8 cellular contexts compared by ENCODE assay signal in the genomic region with DNA sequence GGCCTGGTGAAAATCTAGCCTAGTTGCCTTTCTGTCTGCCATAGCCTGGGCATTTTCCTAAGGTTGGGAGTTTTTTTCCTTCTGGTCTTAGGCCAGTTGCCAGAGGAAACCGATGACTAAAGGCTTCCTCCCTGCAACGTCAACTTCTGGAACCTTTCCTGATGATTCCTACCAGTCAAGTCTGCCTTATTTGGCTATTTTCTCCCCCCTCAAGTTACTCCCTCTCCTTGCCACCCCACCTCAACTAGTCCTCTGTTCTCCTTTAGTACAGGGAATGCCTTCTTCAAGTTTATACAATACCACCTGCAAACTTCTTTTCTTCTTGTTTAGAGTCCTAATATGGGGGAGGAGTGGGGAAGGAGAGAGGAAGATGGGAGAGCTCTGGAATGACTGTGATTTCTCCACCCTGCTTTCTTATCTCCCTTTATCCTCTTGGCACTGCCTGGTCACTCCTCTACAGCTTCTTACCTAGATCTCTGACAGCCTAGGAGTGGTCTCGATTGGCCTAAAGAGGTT. TPM values are rescaled to one million over a fixed set of nuclear protein-coding genes. Genes with fewer than 3 reads are reported as not detected.
DNase-seq lines count a peak whose midpoint lies in the region; ATAC-seq and TF ChIP-seq lines count a peak whose summit lies in the region.

No MANE protein-coding gene starts in this region.

- CTCF ChIA-PET in mammary epithelial cell (lab: Charles Lee; ENCODE audit: low non-redundant PET): no interaction called here

- TF ChIP-seq POLR2A in vagina (IDR thresholded peaks at IDR 0.05): no peak

- H3K4me1 ChIP-seq in mammary epithelial cell (ENCODE audit: insufficient read depth, low read length) (peaks cover 40% of the 10 kb centered on the region), vagina (peaks cover 71% of the 10 kb centered on the region)

- no peaks in the 10 kb centered on the region for H3K27me3 Mint-ChIP-seq in memory B cell

- H3K36me3 Mint-ChIP-seq in memory B cell: peaks cover 25% of the 10 kb centered on the region

- H3K9me3 ChIP-seq in mammary epithelial cell (replicated peaks; ENCODE audit: insufficient read depth, low read length): no peaks in the 10 kb centered on the region
- H3K9me3 ChIP-seq in vagina: no peaks in the 10 kb centered on the region

- TF ChIP-seq CTCF in mammary epithelial cell (conservative IDR thresholded peaks at IDR 0.05 in 1 of 2, IDR thresholded peaks at IDR 0.05 in 1 of 2; ENCODE audit: extremely low read depth in 1 of 2, insufficient read depth in 1 of 2, low read depth in 1 of 2, low read length in 2 of 2) (no peak), vagina (IDR thresholded peaks at IDR 0.05) (no peak)

- peaks cover 97% of the 10 kb centered on the region for H3K79me2 ChIP-seq in mammary epithelial cell (ENCODE audit: insufficient read depth, low read length)

- DNase-seq in Right ventricle myocardium inferior (ENCODE audit: missing footprints) (no peak), cardiac septum (ENCODE audit: low spot score) (no peak), mammary epithelial cell (peak; percentile 79), memory B cell (ENCODE audit: low spot score in 2 of 2) (no peak), vagina (ENCODE audit: extremely low spot score in 2 of 2) (no peak), AML-193 (lab: John Stamatoyannopoulos, UW) (no peak), COLO829 (ENCODE audit: low spot score) (no peak)

- peak overlapping the region; percentile 61 for H3K4me3 Mint-ChIP-seq in memory B cell

- no peaks in the 10 kb centered on the region for H3K9me3 Mint-ChIP-seq in memory B cell

- H3K4me1 Mint-ChIP-seq in memory B cell: peaks cover 59% of the 10 kb centered on the region

- H3K9ac ChIP-seq in mammary epithelial cell (ENCODE audit: insufficient read depth, low read length): peak overlapping the region; percentile 5

- in situ Hi-C loops in mammary epithelial cell (cut with MboI; ENCODE audit: low sequenced_read_pairs in 2 of 2): no loop called here

- dilution Hi-C loops in mammary epithelial cell (cut with HindIII; ENCODE audit: low sequenced_read_pairs): no loop called here

- WGBS in mammary epithelial cell (ENCODE audit: low coverage, missing lambda C conversion rate): 2% methylated on average over 3 of the region's 3 CpGs

- peak overlapping the region; percentile 46 for H3K4me2 ChIP-seq in mammary epithelial cell (ENCODE audit: insufficient read depth, low read depth, low read length)

- intact Hi-C loops in Right ventricle myocardium inferior (cut with DNase I): no loop called here
- intact Hi-C loops in cardiac septum (cut with DNase I): loop anchor here (1.0 kb wide), 1 partner anchor 77 kb away; no protein-coding TSS in a partner anchor
- intact Hi-C loops in mammary epithelial cell (cut with micrococcal nuclease): loop anchor here (1.0 to 2.0 kb wide), 2 partner anchors 10 to 27 kb away; no protein-coding TSS in a partner anchor
- intact Hi-C loops in vagina (cut with DNase I): no loop called here

- no peak overlapping the region for H2AFZ ChIP-seq in mammary epithelial cell (ENCODE audit: low read depth, low read length)

- no TSS peak for BruUV-seq in mammary epithelial cell (replicated peaks; lab: Mats Ljungman, UMichigan)

- H3K27ac ChIP-seq in mammary epithelial cell (ENCODE audit: insufficient read depth, low read depth, low read length) (peak overlapping the region; percentile 75), vagina (peak overlapping the region; percentile 98)

- H3K36me3 ChIP-seq in mammary epithelial cell (ENCODE audit: insufficient read depth, low read length) (no peaks in the 10 kb centered on the region), vagina (no peaks in the 10 kb centered on the region)

- ATAC-seq in Right ventricle myocardium inferior (peak; percentile 49), memory B cell (ENCODE audit: low read depth) (no peak), GM21390 (IDR thresholded peaks at IDR 0.05; ENCODE audit: unreplicated experiment) (no peak)

- H3K27ac Mint-ChIP-seq in memory B cell: peak overlapping the region; percentile 74

- H3K4me3 ChIP-seq in mammary epithelial cell (replicated peaks in 1 of 3; ENCODE audit: insufficient read depth in 1 of 3, low read depth in 2 of 3, low read length in 3 of 3) (no peak overlapping the region), vagina (no peak overlapping the region)

- no peaks in the 10 kb centered on the region for H4K20me1 ChIP-seq in mammary epithelial cell (ENCODE audit: insufficient read depth, low read length)

- H3K27me3 ChIP-seq in mammary epithelial cell (ENCODE audit: insufficient read depth, low read length) (no peaks in the 10 kb centered on the region), vagina (no peaks in the 10 kb centered on the region)

RNA-seq across cellular contexts. Expression of gene MSN, which starts 10.6 kb away (rescaled TPM):
- total RNA-seq in Right ventricle myocardium inferior: 131 TPM
- total RNA-seq in cardiac septum: 177 TPM
- total RNA-seq in mammary epithelial cell: 100 to 1,000 TPM; 261 to 317 TPM
- polyA plus RNA-seq in mammary epithelial cell: 374 TPM
- polyA minus RNA-seq in mammary epithelial cell: 640 TPM
- 192 TPM for total RNA-seq in vagina

Comparison
In these comparisons a context has a peak if more than half of its experiments do, and no peak if none do; other contexts are left out.
1. intact Hi-C loops: an anchor here in cardiac septum (1.0 kb wide) and mammary epithelial cell (1.0 to 2.0 kb wide); none called in Right ventricle myocardium inferior and vagina.